In genomic region chr6:75568965-75569364, GRCh38 we compare ENCODE assay signal across 9 cellular contexts.
"Had no signal": no experiment of that assay in that cellular context is flagged by ENCODE, and none has a peak within 500 bp of the region (broad histone marks: within the 10 kb centered on the region; RNA-seq: fewer than 3 reads in every experiment).

No MANE protein-coding gene starts in this region.

- H3K4me1 ChIP-seq: HAP-1 had no signal

- H3K4me3 ChIP-seq: GM23248, HAP-1 had no signal

- H3K27ac ChIP-seq: GM23248, HL-60 had no signal

- H2AFZ ChIP-seq: GM23248 had no signal

- H3K36me3 ChIP-seq: HAP-1 had no signal

- ATAC-seq: HCT116, HepG2 had no signal

- DNase-seq: GM23248, GOT3, H7, HFFc6, KBM-7 had no signal

- H3K9ac ChIP-seq: GM23248 had no signal
